ENCODE assay signal across 8 cellular contexts in the genomic region with DNA sequence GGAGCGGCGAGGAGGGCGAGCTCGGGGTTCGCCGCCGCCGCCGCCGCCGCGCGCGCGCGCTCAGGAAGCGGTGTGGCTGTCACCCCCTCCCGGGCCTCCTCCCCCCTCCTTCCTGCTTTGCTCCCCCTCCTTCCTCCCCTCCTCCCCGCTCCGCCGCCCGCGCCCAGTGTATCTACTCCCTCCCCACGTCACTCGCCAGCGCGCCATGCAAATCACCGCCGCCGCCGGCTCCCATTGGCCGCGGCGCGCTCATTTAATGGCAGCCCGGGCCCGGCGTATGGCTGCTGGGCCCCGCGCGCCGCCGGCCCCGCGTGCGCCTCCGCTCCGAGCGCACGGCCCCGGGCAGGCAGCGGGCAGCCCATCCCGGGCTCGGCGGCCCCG. TPM values are rescaled to one million over a fixed set of nuclear protein-coding genes. Genes with fewer than 3 reads are reported as not detected.
A peak's percentile ranks its signal among the peaks of the same experiment; 100 is the strongest.
DNase-seq lines count a peak whose midpoint lies in the region; ATAC-seq and TF ChIP-seq lines count a peak whose summit lies in the region.

No MANE protein-coding gene starts in this region.

- H3K9me3 ChIP-seq in H9 (ENCODE audit: control insufficient read depth, low read depth, low read length): no peaks in the 10 kb centered on the region

- no peak overlapping the region for H3K18ac ChIP-seq in H9 (ENCODE audit: insufficient read length, low read depth, low read length)

- H3K27ac ChIP-seq in H9 (ENCODE audit: insufficient read length, low read depth, low read length): no peak overlapping the region

- no peak overlapping the region for H2BK5ac ChIP-seq in H9 (ENCODE audit: insufficient read length, low read length)

- TF ChIP-seq CTCF in H9 (conservative IDR thresholded peaks at IDR 0.05): 0 out of 3 replicates have a peak, but pooled peaks have one; percentile 3
- no peak for TF ChIP-seq CTCF in activated B cell treated with CpG ODN at 0.5 μM for 24 hours (IDR thresholded peaks at IDR 0.05)

- peaks cover 22 to 43% of the 10 kb centered on the region in 2 experiments for H3K4me1 Mint-ChIP-seq in H9
- peaks cover 9% of the 10 kb centered on the region for H3K4me1 Mint-ChIP-seq in activated B cell treated with CpG ODN at 0.5 μM for 24 hours
- H3K4me1 Mint-ChIP-seq in natural killer cell treated with Interleukin-12 subunit alpha and Interleukin-12 subunit beta and Interleukin-15 and Interleukin-18, amount 100 ng/mL, for 72 hours (ENCODE audit: low read depth in 2 of 2): peaks cover 5 to 6% of the 10 kb centered on the region in 2 donors
- H3K4me1 Mint-ChIP-seq in stimulated activated naive CD8-positive, alpha-beta T cell treated with anti-CD3 and anti-CD28 coated beads, Interleukin-15, Interleukin-2, amounts not matched to agents 100 ng/mL and 50 ng/mL, for 24 hours (ENCODE audit: low read depth): peaks cover 19% of the 10 kb centered on the region

- no peak overlapping the region for H2AFZ ChIP-seq in H9 (ENCODE audit: low read length)

- H3K4me1 ChIP-seq in H9 (ENCODE audit: insufficient read depth, low read length): no peaks in the 10 kb centered on the region

- no peak overlapping the region for H4K8ac ChIP-seq in H9 (replicated peaks; ENCODE audit: insufficient read length, low read depth, low read length)

- H3K36me3 Mint-ChIP-seq in H9 (ENCODE audit: insufficient read depth in 1 of 3, low read depth in 3 of 3) (no peaks in the 10 kb centered on the region; a peak in 2 of 7 replicates), activated B cell treated with CpG ODN at 0.5 μM for 24 hours (ENCODE audit: low read depth) (no peaks in the 10 kb centered on the region)
- H3K36me3 Mint-ChIP-seq in natural killer cell treated with Interleukin-12 subunit alpha and Interleukin-12 subunit beta and Interleukin-15 and Interleukin-18, amount 100 ng/mL, for 72 hours: peaks cover 27% of the 10 kb centered on the region
- peaks cover 8% of the 10 kb centered on the region for H3K36me3 Mint-ChIP-seq in stimulated activated naive CD8-positive, alpha-beta T cell treated with anti-CD3 and anti-CD28 coated beads, Interleukin-15, Interleukin-2, amounts not matched to agents 100 ng/mL and 50 ng/mL, for 24 hours (ENCODE audit: low read depth)

- no peak overlapping the region for H2BK15ac ChIP-seq in H9 (ENCODE audit: low read depth, low read length)

- H3K4me3 Mint-ChIP-seq in H9: peak overlapping the region in 1 of 2 experiments; percentile 55; a peak in 1 of 5 replicates
- H3K4me3 Mint-ChIP-seq in activated B cell treated with CpG ODN at 0.5 μM for 24 hours: no peak overlapping the region
- H3K4me3 Mint-ChIP-seq in natural killer cell treated with Interleukin-12 subunit alpha and Interleukin-12 subunit beta and Interleukin-15 and Interleukin-18, amount 100 ng/mL, for 72 hours: peak overlapping the region; percentile 25
- peak overlapping the region; percentile 32 for H3K4me3 Mint-ChIP-seq in stimulated activated naive CD8-positive, alpha-beta T cell treated with anti-CD3 and anti-CD28 coated beads, Interleukin-15, Interleukin-2, amounts not matched to agents 100 ng/mL and 50 ng/mL, for 24 hours

- H4K5ac ChIP-seq in H9 (ENCODE audit: insufficient read length, low read depth, low read length): no peak overlapping the region

- H2BK20ac ChIP-seq in H9 (ENCODE audit: low read depth, low read length, poor library complexity, severe bottlenecking): no peak overlapping the region

- peaks cover 76% of the 10 kb centered on the region for H3K27me3 ChIP-seq in H9 (ENCODE audit: insufficient read depth, low read length)

- H2BK120ac ChIP-seq in H9 (ENCODE audit: low read depth, low read length, poor library complexity, severe bottlenecking): no peak overlapping the region

- H4K91ac ChIP-seq in H9 (ENCODE audit: insufficient read length, low read depth, low read length): no peak overlapping the region

- H3K9ac ChIP-seq in H9 (ENCODE audit: extremely low read depth, insufficient read length, low read length): no peak overlapping the region

- no CpG with 5 or more reads among the region's 56 CpGs for WGBS in H9 (ENCODE audit: extremely low coverage, insufficient read length, low lambda C conversion rate)

- no peak overlapping the region for H3K23ac ChIP-seq in H9 (ENCODE audit: insufficient read length, low read depth, low read length)

- CTCF ChIA-PET in activated B cell treated with CpG ODN at 0.5 μM for 24 hours (lab: Charles Lee): no interaction called here

- DNase-seq in H9 (peak; percentile 91), activated B cell treated with CpG ODN at 0.5 μM for 24 hours (no peak), ureter (ENCODE audit: low spot score) (no peak), NK-92 (lab: John Stamatoyannopoulos, UW; ENCODE audit: unreplicated experiment) (no peak)
- peak; percentile 11 for DNase-seq in effector CD8-positive, alpha-beta T cell (lab: John Stamatoyannopoulos, UW)
- peak; percentile 84 for DNase-seq in natural killer cell treated with Interleukin-12 subunit alpha and Interleukin-12 subunit beta and Interleukin-15 and Interleukin-18, amount 100 ng/mL, for 72 hours (ENCODE audit: low spot score)

- H2BK12ac ChIP-seq in H9 (ENCODE audit: insufficient read length, low read depth, low read length): no peak overlapping the region

- no peaks in the 10 kb centered on the region for H3K79me1 ChIP-seq in H9 (ENCODE audit: insufficient read depth, low read depth, low read length, poor library complexity, severe bottlenecking)

- H3K4ac ChIP-seq in H9 (ENCODE audit: low read depth, low read length): no peak overlapping the region

- no peak overlapping the region for H3K27ac Mint-ChIP-seq in H9
- H3K27ac Mint-ChIP-seq in activated B cell treated with CpG ODN at 0.5 μM for 24 hours: no peak overlapping the region
- H3K27ac Mint-ChIP-seq in natural killer cell treated with Interleukin-12 subunit alpha and Interleukin-12 subunit beta and Interleukin-15 and Interleukin-18, amount 100 ng/mL, for 72 hours: no peak overlapping the region
- no peak overlapping the region for H3K27ac Mint-ChIP-seq in stimulated activated naive CD8-positive, alpha-beta T cell treated with anti-CD3 and anti-CD28 coated beads, Interleukin-15, Interleukin-2, amounts not matched to agents 100 ng/mL and 50 ng/mL, for 24 hours

- H3K9me3 Mint-ChIP-seq in H9 (peaks cover 2 to 13% of the 10 kb centered on the region in 2 experiments; a peak in 3 of 5 replicates), activated B cell treated with CpG ODN at 0.5 μM for 24 hours (peaks cover 3% of the 10 kb centered on the region)
- no peaks in the 10 kb centered on the region for H3K9me3 Mint-ChIP-seq in natural killer cell treated with Interleukin-12 subunit alpha and Interleukin-12 subunit beta and Interleukin-15 and Interleukin-18, amount 100 ng/mL, for 72 hours
- H3K9me3 Mint-ChIP-seq in stimulated activated naive CD8-positive, alpha-beta T cell treated with anti-CD3 and anti-CD28 coated beads, Interleukin-15, Interleukin-2, amounts not matched to agents 100 ng/mL and 50 ng/mL, for 24 hours: peaks cover 7% of the 10 kb centered on the region

- H3K79me2 ChIP-seq in H9 (ENCODE audit: insufficient read depth, low read length): no peaks in the 10 kb centered on the region

- no peak overlapping the region for H2AK5ac ChIP-seq in H9 (ENCODE audit: insufficient read length, low read length)

- peak overlapping the region; percentile 47 for H3K4me2 ChIP-seq in H9 (ENCODE audit: insufficient read depth, insufficient read length, low read length)

- no peaks in the 10 kb centered on the region for H4K20me1 ChIP-seq in H9 (ENCODE audit: control insufficient read depth, insufficient read depth, insufficient read length)

- intact Hi-C loops in activated B cell treated with CpG ODN at 0.5 μM for 24 hours (cut with micrococcal nuclease): no loop called here

- no peak overlapping the region for H3K14ac ChIP-seq in H9 (ENCODE audit: insufficient read depth, low read length)

- H3T11ph ChIP-seq in H9 (ENCODE audit: low read length): no peak overlapping the region

- POLR2A ChIA-PET in activated B cell treated with CpG ODN at 0.5 μM for 24 hours (lab: Charles Lee): no interaction called here

- H3K27me3 Mint-ChIP-seq in H9 (ENCODE audit: low read depth) (peaks cover 90% of the 10 kb centered on the region), activated B cell treated with CpG ODN at 0.5 μM for 24 hours (peaks cover 54% of the 10 kb centered on the region)
- peaks cover 38 to 71% of the 10 kb centered on the region in 2 donors for H3K27me3 Mint-ChIP-seq in natural killer cell treated with Interleukin-12 subunit alpha and Interleukin-12 subunit beta and Interleukin-15 and Interleukin-18, amount 100 ng/mL, for 72 hours
- H3K27me3 Mint-ChIP-seq in stimulated activated naive CD8-positive, alpha-beta T cell treated with anti-CD3 and anti-CD28 coated beads, Interleukin-15, Interleukin-2, amounts not matched to agents 100 ng/mL and 50 ng/mL, for 24 hours: peaks cover 74% of the 10 kb centered on the region

- H3K56ac ChIP-seq in H9 (ENCODE audit: insufficient read length, low read depth, low read length): no peak overlapping the region

- peaks cover 7% of the 10 kb centered on the region for H3K23me2 ChIP-seq in H9 (ENCODE audit: insufficient read length, low read depth, low read length, poor library complexity, severe bottlenecking)

- ATAC-seq in activated B cell treated with CpG ODN at 0.5 μM for 24 hours (ENCODE audit: low read depth) (peak; percentile 21), HG02885 (IDR thresholded peaks at IDR 0.05; ENCODE audit: poor library complexity, unreplicated experiment) (no peak)
- peak; percentile 86 to 96 for ATAC-seq in natural killer cell treated with Interleukin-12 subunit alpha and Interleukin-12 subunit beta and Interleukin-15 and Interleukin-18, amount 100 ng/mL, for 72 hours

RNA-seq across cellular contexts. Expression of a gene that starts 0.3 kb away (rescaled TPM):
- total RNA-seq in H9 (2021): 0.09 and 0.17 TPM in 2 replicates
- not detected in 2 replicates for total RNA-seq in activated B cell treated with CpG ODN at 0.5 μM for 24 hours
- not detected for total RNA-seq in natural killer cell treated with Interleukin-12 subunit alpha and Interleukin-12 subunit beta and Interleukin-15 and Interleukin-18, amount 100 ng/mL, for 72 hours
- not detected for total RNA-seq in ureter

Comparison
In these comparisons a context has a peak if more than half of its experiments do, and no peak if none do; other contexts are left out.
1. DNase-seq: peak in H9 (single experiment), effector CD8-positive, alpha-beta T cell (single experiment) and natural killer cell treated with Interleukin-12 subunit alpha and Interleukin-12 subunit beta and Interleukin-15 and Interleukin-18, amount 100 ng/mL, for 72 hours (single experiment); none in activated B cell treated with CpG ODN at 0.5 μM for 24 hours (single experiment), ureter (single experiment) and NK-92 (single experiment).